In the genomic region with DNA sequence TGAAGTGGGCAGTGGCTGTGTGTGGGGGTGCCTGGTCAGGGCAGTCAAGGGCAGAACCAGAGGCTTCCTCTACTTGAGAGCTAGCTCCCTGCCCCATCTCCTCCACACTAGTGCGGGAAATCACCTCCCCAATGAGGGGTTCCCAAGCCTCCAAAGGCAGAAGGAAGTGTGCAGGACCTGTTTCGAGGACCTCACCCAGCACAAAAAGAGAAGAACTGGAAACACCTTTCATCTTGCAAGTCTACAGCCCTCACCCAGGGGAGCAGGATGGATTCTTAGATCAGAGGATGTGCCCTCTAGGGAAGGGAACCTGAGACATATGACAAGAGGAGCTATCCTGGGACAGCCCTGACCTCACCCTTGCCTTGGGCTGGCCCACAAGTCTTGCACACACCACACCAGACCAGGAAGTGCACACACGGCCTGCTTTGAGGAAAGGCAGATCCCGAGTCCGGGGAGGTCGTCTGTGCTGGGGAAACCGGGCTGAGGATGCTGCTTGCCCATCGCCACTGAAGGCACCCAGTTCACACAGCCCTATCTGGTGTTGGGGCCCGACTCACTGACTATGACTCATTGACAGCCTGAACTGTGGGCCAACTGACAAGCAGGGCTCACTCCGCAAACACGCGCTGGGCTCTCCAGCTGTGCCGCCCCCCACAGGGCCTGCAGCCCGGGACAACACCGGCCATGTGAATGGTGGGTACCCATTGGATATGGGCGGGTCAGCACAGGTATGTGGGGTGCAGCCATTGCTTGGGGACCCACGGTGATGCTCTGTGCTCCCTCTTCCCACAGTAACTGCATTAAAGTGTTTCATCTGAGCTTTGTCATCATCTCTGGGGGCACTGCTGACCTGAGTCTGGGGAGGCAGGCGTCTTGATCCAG, we compare ENCODE assay signal across 7 cellular contexts. TPM values are rescaled to one million over a fixed set of nuclear protein-coding genes. Genes with fewer than 3 reads are reported as not detected.
A peak's percentile ranks its signal among the peaks of the same experiment; 100 is the strongest.
DNase-seq lines count a peak whose midpoint lies in the region; TF ChIP-seq lines count a peak whose summit lies in the region.

No MANE protein-coding gene starts in this region.

- TF ChIP-seq CTCF in choroid plexus epithelial cell (conservative IDR thresholded peaks at IDR 0.05; ENCODE audit: low read depth, low read length): no peak

- H3K4me3 ChIP-seq in choroid plexus epithelial cell (ENCODE audit: low read depth, low read length): no peak overlapping the region

- DNase-seq in HT1080 (ENCODE audit: low read depth) (peak; percentile 85), UCSD-AML1 (lab: John Stamatoyannopoulos, UW; ENCODE audit: unreplicated experiment) (peak; percentile 54), choroid plexus epithelial cell (ENCODE audit: low read depth) (peak; percentile 88), amygdala (lab: John Stamatoyannopoulos, UW) (no peak), DMS79 (lab: John Stamatoyannopoulos, UW) (no peak), NCI-H146 treated with DMSO at 0.1 percent for 48 hours (lab: John Stamatoyannopoulos, UW; ENCODE audit: unreplicated experiment) (no peak)
- DNase-seq in stimulated activated CD4-positive, alpha-beta T cell treated with anti-CD3 and anti-CD28 coated beads, Interleukin-12 subunit alpha, Interleukin-12 subunit beta, amount 100 ng/mL, for 4 hours: peak; percentile 54

RNA-seq across cellular contexts. Expression of gene SAMD10, which starts 1.8 kb away (rescaled TPM):
- 3.6 and 7.6 TPM in 2 replicates for total RNA-seq in HT1080 (2014; rRNA removed; shearing (Covaris generic))
- polyA plus RNA-seq in HT1080 (2015; cell fraction: cytosol; rRNA removed): 9.5 and 11.7 TPM in 2 replicates
- polyA plus RNA-seq in HT1080 (2015; cell fraction: nucleus; rRNA removed): 16.0 and 22.0 TPM in 2 replicates

RNA-seq across cellular contexts. Expression of gene PRPF6, which starts 3.3 kb away (rescaled TPM):
- 60.8 and 66.3 TPM in 2 replicates for total RNA-seq in HT1080 (2014; rRNA removed; shearing (Covaris generic))
- polyA plus RNA-seq in HT1080 (2015; cell fraction: cytosol; rRNA removed): 49.3 and 50.3 TPM in 2 replicates
- 82.2 and 90.5 TPM in 2 replicates for polyA plus RNA-seq in HT1080 (2015; cell fraction: nucleus; rRNA removed)

RNA-seq across cellular contexts. Expression of gene ZNF512B, which starts 7.9 kb away (rescaled TPM):
- total RNA-seq in HT1080 (2014; rRNA removed; shearing (Covaris generic)): 16.4 and 18.7 TPM in 2 replicates
- polyA plus RNA-seq in HT1080 (2015; cell fraction: cytosol; rRNA removed): 7.4 and 8.9 TPM in 2 replicates
- 26.5 and 28.2 TPM in 2 replicates for polyA plus RNA-seq in HT1080 (2015; cell fraction: nucleus; rRNA removed)

RNA-seq across cellular contexts. Expression of gene UCKL1, which starts 21.4 kb away (rescaled TPM):
- total RNA-seq in HT1080 (2014; rRNA removed; shearing (Covaris generic)): 17.1 and 26.0 TPM in 2 replicates
- polyA plus RNA-seq in HT1080 (2015; cell fraction: cytosol; rRNA removed): 15.1 and 15.5 TPM in 2 replicates
- polyA plus RNA-seq in HT1080 (2015; cell fraction: nucleus; rRNA removed): 38.9 and 51.3 TPM in 2 replicates

RNA-seq across cellular contexts. Expression of gene C20orf204, which starts 58.3 kb away (rescaled TPM):
- 0.42 and 0.50 TPM in 2 replicates for total RNA-seq in HT1080 (2014; rRNA removed; shearing (Covaris generic))
- 0.05 TPM in 1 of 2 replicates, not detected in the other for polyA plus RNA-seq in HT1080 (2015; cell fraction: cytosol; rRNA removed)
- polyA plus RNA-seq in HT1080 (2015; cell fraction: nucleus; rRNA removed): 1.5 and 2.5 TPM in 2 replicates

Comparison
In these comparisons a context has a peak if more than half of its experiments do, and no peak if none do; other contexts are left out.
1. DNase-seq: peak in HT1080 (single experiment), UCSD-AML1 (single experiment), choroid plexus epithelial cell (single experiment) and stimulated activated CD4-positive, alpha-beta T cell treated with anti-CD3 and anti-CD28 coated beads, Interleukin-12 subunit alpha, Interleukin-12 subunit beta, amount 100 ng/mL, for 4 hours (single experiment); none in amygdala (0 of 56), DMS79 (single experiment) and NCI-H146 treated with DMSO at 0.1 percent for 48 hours (single experiment).